ENCODE assay signal across 10 cellular contexts in genomic region chr20:23649830-23650417, GRCh38. TPM values are rescaled to one million over a fixed set of nuclear protein-coding genes. Genes with fewer than 3 reads are reported as not detected.
"Had no signal": no experiment of that assay in that cellular context is flagged by ENCODE, and none has a peak within 500 bp of the region (broad histone marks: within the 10 kb centered on the region; RNA-seq: fewer than 3 reads in every experiment).

No MANE protein-coding gene starts in this region.

- H3K4me3 ChIP-seq: GM23338, K562 had no signal

- H3K4me2 ChIP-seq: GM23338 had no signal

- FAIRE-seq: H1, H54, K562 had no signal

- H3K9me3 Mint-ChIP-seq: GM23338, H9 had no signal

- H2AFZ ChIP-seq: GM23338 had no signal

- H3K4me3 Mint-ChIP-seq: GM23338, H9 had no signal

- DNase-seq: H9, HCEC 1CT, IMR-90, KG1 had no signal

- H3K4me1 Mint-ChIP-seq: GM23338 had no signal

- H3K27ac ChIP-seq: HL-60 had no signal

- ATAC-seq: GM23338, K562 had no signal

- H3K27ac Mint-ChIP-seq: GM23338, H9 had no signal

RNA-seq across cellular contexts. Expression of gene CST4, which starts 38.9 kb away (rescaled TPM):
- total RNA-seq: GM23338, H1, H9, HT1080, IMR-90, K562 had no signal
- polyA plus RNA-seq: GM23338, H1, IMR-90, K562 had no signal

RNA-seq across cellular contexts. Expression of gene CST9, which starts 44.2 kb away (rescaled TPM):
- total RNA-seq: GM23338, H9, HT1080, IMR-90, K562 had no signal
- polyA plus RNA-seq: GM23338, IMR-90, K562 had no signal
